1 cellular context compared by ENCODE assay signal in genomic region chr1:226702957-226703831, GRCh38.
A peak's percentile ranks its signal among the peaks of the same experiment; 100 is the strongest.
TF ChIP-seq lines count a peak whose summit lies in the region.

No MANE protein-coding gene starts in this region.

TF ChIP-seq in GM12878, 131 proteins besides CTCF, POLR2A, EP300 and RAD21 (continues in another document):
- TF ChIP-seq, protein P1, sequence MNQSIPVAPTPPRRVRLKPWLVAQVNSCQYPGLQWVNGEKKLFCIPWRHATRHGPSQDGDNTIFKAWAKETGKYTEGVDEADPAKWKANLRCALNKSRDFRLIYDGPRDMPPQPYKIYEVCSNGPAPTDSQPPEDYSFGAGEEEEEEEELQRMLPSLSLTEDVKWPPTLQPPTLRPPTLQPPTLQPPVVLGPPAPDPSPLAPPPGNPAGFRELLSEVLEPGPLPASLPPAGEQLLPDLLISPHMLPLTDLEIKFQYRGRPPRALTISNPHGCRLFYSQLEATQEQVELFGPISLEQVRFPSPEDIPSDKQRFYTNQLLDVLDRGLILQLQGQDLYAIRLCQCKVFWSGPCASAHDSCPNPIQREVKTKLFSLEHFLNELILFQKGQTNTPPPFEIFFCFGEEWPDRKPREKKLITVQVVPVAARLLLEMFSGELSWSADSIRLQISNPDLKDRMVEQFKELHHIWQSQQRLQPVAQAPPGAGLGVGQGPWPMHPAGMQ (IDR thresholded peaks at IDR 0.05; ENCODE audit: borderline replicate concordance), result no peak
- TF ChIP-seq HCFC1 (IDR thresholded peaks at IDR 0.05; ENCODE audit: low read length) (peak; percentile 38; the same call in 1 of the 2 replicates), ETV6 (conservative IDR thresholded peaks at IDR 0.05 in 1 of 2, IDR thresholded peaks at IDR 0.05 in 1 of 2; ENCODE audit: borderline replicate concordance in 1 of 2, low read depth in 1 of 2) (peak in 1 of 2 experiments; percentile 57; a peak in 1 of 4 replicates), FOXK2 (IDR thresholded peaks at IDR 0.05) (no peak), NFIC (IDR thresholded peaks at IDR 0.05; ENCODE audit: low read depth, low read length) (no peak), SMARCA5 (IDR thresholded peaks at IDR 0.05) (peak; percentile 86), CHD4 (IDR thresholded peaks at IDR 0.05) (no peak), NFYA (IDR thresholded peaks at IDR 0.05; ENCODE audit: borderline replicate concordance, low read depth, low read length) (no peak), MYC (IDR thresholded peaks at IDR 0.05; ENCODE audit: insufficient read depth, insufficient read length, insufficient replicate concordance, low read length, severe bottlenecking) (peak; percentile 33), NKRF (conservative IDR thresholded peaks at IDR 0.05) (peak; percentile 79), RAD51 (IDR thresholded peaks at IDR 0.05) (peak; percentile 92), NBN (IDR thresholded peaks at IDR 0.05) (0 out of 2 replicates have a peak, but pooled peaks have one; percentile 49), IKZF1 (conservative IDR thresholded peaks at IDR 0.05) (peak; percentile 93), ZBTB40 (IDR thresholded peaks at IDR 0.05; ENCODE audit: borderline replicate concordance) (peak; percentile 26; the same call in 1 of the 2 replicates), ASH2L (IDR thresholded peaks at IDR 0.05; ENCODE audit: borderline replicate concordance, low read depth) (peak; percentile 81; the same call in 1 of the 2 replicates), SMAD5 (IDR thresholded peaks at IDR 0.05; ENCODE audit: low read depth) (0 out of 2 replicates have a peak, but pooled peaks have one; percentile 11), YY1 (IDR thresholded peaks at IDR 0.05; ENCODE audit: low read depth, low read length) (peak; percentile 77), MEF2A (IDR thresholded peaks at IDR 0.05; ENCODE audit: insufficient read depth, low read depth, low read length) (peak; percentile 70), ATF3 (IDR thresholded peaks at IDR 0.05; ENCODE audit: borderline replicate concordance, extremely low read depth, low read depth, low read length) (peak; percentile 86), PML (IDR thresholded peaks at IDR 0.05; ENCODE audit: low read length) (peak; percentile 63; the same call in 1 of the 2 replicates), EGR1 (IDR thresholded peaks at IDR 0.05; ENCODE audit: borderline replicate concordance in 1 of 2, low read depth in 2 of 2, low read length in 2 of 2) (peak; percentile 78 to 100), RELA (IDR thresholded peaks at IDR 0.05; ENCODE audit: borderline replicate concordance, partially characterized antibody) (peak; percentile 96), MTA3 (IDR thresholded peaks at IDR 0.05; ENCODE audit: borderline replicate concordance, low read length) (peak; percentile 23; the same call in 1 of the 2 replicates), SRF (IDR thresholded peaks at IDR 0.05; ENCODE audit: low read depth in 2 of 2, low read length in 2 of 2) (0 out of 4 replicates have a peak, but pooled peaks of 1 of the 2 experiments have one; percentile 28), BCL3 (IDR thresholded peaks at IDR 0.05; ENCODE audit: borderline replicate concordance, insufficient read depth, low read depth, low read length, poor library complexity, severe bottlenecking) (peak; percentile 59), MLLT1 (IDR thresholded peaks at IDR 0.05) (peak; percentile 7; the same call in 1 of the 2 replicates), ATF7 (IDR thresholded peaks at IDR 0.05; ENCODE audit: low read depth) (no peak), CHD2 (IDR thresholded peaks at IDR 0.05; ENCODE audit: borderline replicate concordance, low read depth, low read length) (peak; percentile 64; the same call in 1 of the 2 replicates), MXI1 (IDR thresholded peaks at IDR 0.05; ENCODE audit: low read depth, low read length) (peak; percentile 59), IRF3 (IDR thresholded peaks at IDR 0.05) (peak; percentile 37; the same call in 1 of the 2 replicates), TBL1XR1 (IDR thresholded peaks at IDR 0.05; ENCODE audit: low read depth, low read length) (peak; percentile 48; the same call in 1 of the 2 replicates), LARP7 (IDR thresholded peaks at IDR 0.05) (peak; percentile 99), SIN3A (IDR thresholded peaks at IDR 0.05; ENCODE audit: low read depth, low read length) (no peak), SUZ12 (IDR thresholded peaks at IDR 0.05; ENCODE audit: unreplicated experiment) (no peak), CREM (IDR thresholded peaks at IDR 0.05; ENCODE audit: low read depth) (peak; percentile 48; the same call in 1 of the 2 replicates), ZNF217 (IDR thresholded peaks at IDR 0.05) (peak; percentile 84), TARDBP (IDR thresholded peaks at IDR 0.05; ENCODE audit: borderline replicate concordance) (no peak), NR2C1 (IDR thresholded peaks at IDR 0.05) (peak; percentile 51; the same call in 1 of the 2 replicates)
- TF ChIP-seq, protein P2, sequence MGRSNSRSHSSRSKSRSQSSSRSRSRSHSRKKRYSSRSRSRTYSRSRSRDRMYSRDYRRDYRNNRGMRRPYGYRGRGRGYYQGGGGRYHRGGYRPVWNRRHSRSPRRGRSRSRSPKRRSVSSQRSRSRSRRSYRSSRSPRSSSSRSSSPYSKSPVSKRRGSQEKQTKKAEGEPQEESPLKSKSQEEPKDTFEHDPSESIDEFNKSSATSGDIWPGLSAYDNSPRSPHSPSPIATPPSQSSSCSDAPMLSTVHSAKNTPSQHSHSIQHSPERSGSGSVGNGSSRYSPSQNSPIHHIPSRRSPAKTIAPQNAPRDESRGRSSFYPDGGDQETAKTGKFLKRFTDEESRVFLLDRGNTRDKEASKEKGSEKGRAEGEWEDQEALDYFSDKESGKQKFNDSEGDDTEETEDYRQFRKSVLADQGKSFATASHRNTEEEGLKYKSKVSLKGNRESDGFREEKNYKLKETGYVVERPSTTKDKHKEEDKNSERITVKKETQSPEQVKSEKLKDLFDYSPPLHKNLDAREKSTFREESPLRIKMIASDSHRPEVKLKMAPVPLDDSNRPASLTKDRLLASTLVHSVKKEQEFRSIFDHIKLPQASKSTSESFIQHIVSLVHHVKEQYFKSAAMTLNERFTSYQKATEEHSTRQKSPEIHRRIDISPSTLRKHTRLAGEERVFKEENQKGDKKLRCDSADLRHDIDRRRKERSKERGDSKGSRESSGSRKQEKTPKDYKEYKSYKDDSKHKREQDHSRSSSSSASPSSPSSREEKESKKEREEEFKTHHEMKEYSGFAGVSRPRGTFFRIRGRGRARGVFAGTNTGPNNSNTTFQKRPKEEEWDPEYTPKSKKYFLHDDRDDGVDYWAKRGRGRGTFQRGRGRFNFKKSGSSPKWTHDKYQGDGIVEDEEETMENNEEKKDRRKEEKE (IDR thresholded peaks at IDR 0.05), result peak; percentile 34; the same call in 1 of the 2 replicates
- TF ChIP-seq, protein P3, sequence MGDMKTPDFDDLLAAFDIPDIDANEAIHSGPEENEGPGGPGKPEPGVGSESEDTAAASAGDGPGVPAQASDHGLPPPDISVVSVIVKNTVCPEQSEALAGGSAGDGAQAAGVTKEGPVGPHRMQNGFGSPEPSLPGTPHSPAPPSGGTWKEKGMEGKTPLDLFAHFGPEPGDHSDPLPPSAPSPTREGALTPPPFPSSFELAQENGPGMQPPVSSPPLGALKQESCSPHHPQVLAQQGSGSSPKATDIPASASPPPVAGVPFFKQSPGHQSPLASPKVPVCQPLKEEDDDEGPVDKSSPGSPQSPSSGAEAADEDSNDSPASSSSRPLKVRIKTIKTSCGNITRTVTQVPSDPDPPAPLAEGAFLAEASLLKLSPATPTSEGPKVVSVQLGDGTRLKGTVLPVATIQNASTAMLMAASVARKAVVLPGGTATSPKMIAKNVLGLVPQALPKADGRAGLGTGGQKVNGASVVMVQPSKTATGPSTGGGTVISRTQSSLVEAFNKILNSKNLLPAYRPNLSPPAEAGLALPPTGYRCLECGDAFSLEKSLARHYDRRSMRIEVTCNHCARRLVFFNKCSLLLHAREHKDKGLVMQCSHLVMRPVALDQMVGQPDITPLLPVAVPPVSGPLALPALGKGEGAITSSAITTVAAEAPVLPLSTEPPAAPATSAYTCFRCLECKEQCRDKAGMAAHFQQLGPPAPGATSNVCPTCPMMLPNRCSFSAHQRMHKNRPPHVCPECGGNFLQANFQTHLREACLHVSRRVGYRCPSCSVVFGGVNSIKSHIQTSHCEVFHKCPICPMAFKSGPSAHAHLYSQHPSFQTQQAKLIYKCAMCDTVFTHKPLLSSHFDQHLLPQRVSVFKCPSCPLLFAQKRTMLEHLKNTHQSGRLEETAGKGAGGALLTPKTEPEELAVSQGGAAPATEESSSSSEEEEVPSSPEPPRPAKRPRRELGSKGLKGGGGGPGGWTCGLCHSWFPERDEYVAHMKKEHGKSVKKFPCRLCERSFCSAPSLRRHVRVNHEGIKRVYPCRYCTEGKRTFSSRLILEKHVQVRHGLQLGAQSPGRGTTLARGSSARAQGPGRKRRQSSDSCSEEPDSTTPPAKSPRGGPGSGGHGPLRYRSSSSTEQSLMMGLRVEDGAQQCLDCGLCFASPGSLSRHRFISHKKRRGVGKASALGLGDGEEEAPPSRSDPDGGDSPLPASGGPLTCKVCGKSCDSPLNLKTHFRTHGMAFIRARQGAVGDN (IDR thresholded peaks at IDR 0.05), result peak; percentile 98
